ENCODE assay signal across 19 cellular contexts in genomic region chr2:60071427-60071826, GRCh38.
"Had no signal": no experiment of that assay in that cellular context is flagged by ENCODE, and none has a peak within 500 bp of the region (broad histone marks: within the 10 kb centered on the region; RNA-seq: fewer than 3 reads in every experiment).

No MANE protein-coding gene starts in this region.

- DNase-seq: colonic mucosa; dermis blood vessel endothelial cell; immature natural killer cell; islet precursor cell; kidney glomerular epithelial cell; left colon; natural killer cell; sigmoid colon; stimulated activated CD4-positive, alpha-beta T cell treated with anti-CD3 and anti-CD28 coated beads, Interleukin-2, amount 100 ng/mL, for 24 hours; stimulated activated CD4-positive, alpha-beta T cell treated with anti-CD3 and anti-CD28 coated beads, Interleukin-4, amount 100 ng/mL, for 24 hours; stimulated activated naive CD4-positive, alpha-beta T cell treated with Interleukin-2 at 50 U/mL for 16 hours; stomach; thyroid gland; trophoblast cell had no signal

- H3K27me3 ChIP-seq: colonic mucosa, neural progenitor cell, sigmoid colon, stomach, thyroid gland, vagina had no signal

- H3K27ac ChIP-seq: colonic mucosa, neural progenitor cell, parathyroid adenoma, sigmoid colon, stomach, thyroid gland, vagina had no signal

- H3K4me3 ChIP-seq: colonic mucosa, lung, neural progenitor cell, sigmoid colon, stomach, thyroid gland, vagina had no signal

- ATAC-seq: left colon; natural killer cell; stimulated activated effector memory CD8-positive, alpha-beta T cell treated with anti-CD3 and anti-CD28 coated beads, Interleukin-12 subunit alpha, Interleukin-12 subunit beta, amount 100 ng/mL, for 72 hours had no signal

- H3K4me2 ChIP-seq: neural progenitor cell had no signal

- H3K36me3 ChIP-seq: colonic mucosa, neural progenitor cell, sigmoid colon, stomach, thyroid gland, vagina had no signal

- H3K9ac ChIP-seq: neural progenitor cell, parathyroid adenoma had no signal

- H2AFZ ChIP-seq: neural progenitor cell, parathyroid adenoma had no signal

- H3K79me2 ChIP-seq: parathyroid adenoma had no signal

- H3K4me1 ChIP-seq: colonic mucosa, neural progenitor cell, parathyroid adenoma, sigmoid colon, thyroid gland, vagina had no signal

- H3K9me3 ChIP-seq: colonic mucosa, sigmoid colon, stomach, thyroid gland, vagina had no signal
